22 cellular contexts compared by ENCODE assay signal in the genomic region with DNA sequence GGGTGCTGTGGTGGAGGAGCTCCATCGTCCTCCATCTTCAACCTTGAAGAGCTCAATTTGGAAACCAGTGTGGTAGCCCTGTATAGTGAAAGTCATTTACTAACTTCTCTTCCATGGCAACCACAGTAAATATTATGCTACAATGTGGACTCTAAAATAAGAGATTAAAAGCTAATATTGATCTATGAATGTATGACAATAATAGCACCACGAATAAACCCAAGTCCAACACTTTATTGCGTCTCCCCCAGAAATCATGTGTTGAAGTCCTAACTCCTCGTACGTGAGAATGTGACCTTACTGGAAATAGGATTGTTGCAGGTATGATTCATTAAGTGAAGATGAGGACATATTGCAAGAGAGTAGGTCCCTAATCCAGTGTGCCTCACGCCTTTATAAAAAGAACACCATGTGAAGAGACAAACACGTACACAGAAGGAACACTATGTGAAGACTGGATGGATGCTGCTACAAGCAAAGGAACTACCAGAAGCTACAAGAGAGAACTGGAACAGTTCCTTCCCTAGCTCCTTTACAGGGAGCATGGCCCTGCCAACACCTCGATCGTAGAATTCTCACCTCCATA.
A peak's percentile ranks its signal among the peaks of the same experiment; 100 is the strongest.
DNase-seq lines count a peak whose midpoint lies in the region; ATAC-seq and TF ChIP-seq lines count a peak whose summit lies in the region.
"Had no signal": no experiment of that assay in that cellular context is flagged by ENCODE, and none has a peak within 500 bp of the region (broad histone marks: within the 10 kb centered on the region; RNA-seq: fewer than 3 reads in every experiment).

No MANE protein-coding gene starts in this region.

- H3K9me3 ChIP-seq in lower lobe of right lung: no peaks in the 10 kb centered on the region
- H3K9me3 ChIP-seq in skeletal muscle tissue (ENCODE audit: control insufficient read depth in 3 of 3, low read length in 3 of 3): no peaks in the 10 kb centered on the region
- H3K9me3 ChIP-seq: BLaER1 treated with 17β-estradiol and CSF1 and Interleukin-3, amounts not matched to agents 10 nM and 100 nM; Peyer's patch had no signal

- TF ChIP-seq CTCF in epithelial cell of esophagus (IDR thresholded peaks at IDR 0.05; ENCODE audit: insufficient read depth, low read depth, low read length, missing control alignments) (no peak), lower lobe of right lung (IDR thresholded peaks at IDR 0.05) (no peak), GM20000 (IDR thresholded peaks at IDR 0.05; ENCODE audit: extremely low read depth, missing control alignments) (no peak)

- ATAC-seq in lower lobe of right lung: peak; percentile 52 to 80
- ATAC-seq: HepG2, K562 had no signal

- H3K4me1 ChIP-seq in lower lobe of right lung (no peaks in the 10 kb centered on the region), skeletal muscle tissue (ENCODE audit: control insufficient read depth in 3 of 3, insufficient read depth in 3 of 3, low read length in 3 of 3) (peaks cover 0 to 11% (median 7%) of the 10 kb centered on the region in 3 donors)
- H3K4me1 ChIP-seq: Peyer's patch had no signal

- intact Hi-C loops in lower lobe of right lung (cut with DNase I): no loop called here

- DNase-seq in DMS53 (lab: John Stamatoyannopoulos, UW) (peak; percentile 41), DMS53 treated with DMSO at 0.1 percent for 48 hours (lab: John Stamatoyannopoulos, UW; ENCODE audit: unreplicated experiment) (no peak), epithelial cell of esophagus (ENCODE audit: low read depth) (peak; percentile 5), lower lobe of right lung (no peak), GM20000 (ENCODE audit: low spot score) (no peak), NCI-H446 treated with DMSO at 0.1 percent for 48 hours (lab: John Stamatoyannopoulos, UW) (no peak)
- no peak for DNase-seq in activated naive CD4-positive, alpha-beta T cell treated with anti-CD3 and anti-CD28 coated beads, Interleukin-2, amount 50 U/mL, for 16 hours
- DNase-seq: CD4-positive, alpha-beta memory T cell; GDM1; MM.1S; NCI-H1048; NCI-H1417 treated with DMSO at 0.1 percent for 48 hours; NCI-H1930; NCI-H510A; NCI-H748 treated with DMSO at 0.1 percent for 48 hours; NK-92 treated with Interleukin-12 subunit alpha and Interleukin-12 subunit beta, amount 100 ng/mL, for 24 hours; Peyer's patch had no signal

- no peak overlapping the region for H3K9ac ChIP-seq in skeletal muscle tissue (ENCODE audit: low read depth in 1 of 3, low read length in 3 of 3)
- H3K9ac ChIP-seq: BLaER1 treated with 17β-estradiol and CSF1 and Interleukin-3, amounts not matched to agents 10 nM and 100 nM had no signal

- H3K4me3 ChIP-seq in epithelial cell of esophagus (ENCODE audit: low read length) (no peak overlapping the region), lower lobe of right lung (no peak overlapping the region), skeletal muscle tissue (ENCODE audit: low read length in 3 of 3) (peak overlapping the region; percentile 7 to 10 (median 8))
- H3K4me3 ChIP-seq: BLaER1 treated with 17β-estradiol and CSF1 and Interleukin-3, amounts not matched to agents 10 nM and 100 nM; K562; Peyer's patch had no signal

- no peak overlapping the region for H3K27ac ChIP-seq in lower lobe of right lung
- peak overlapping the region; percentile 54 for H3K27ac ChIP-seq in skeletal muscle tissue (ENCODE audit: low read depth, low read length)
- H3K27ac ChIP-seq: 22Rv1; BLaER1 treated with 17β-estradiol and CSF1 and Interleukin-3, amounts not matched to agents 10 nM and 100 nM had no signal

- H3K36me3 ChIP-seq in lower lobe of right lung: no peaks in the 10 kb centered on the region
- no peaks in the 10 kb centered on the region for H3K36me3 ChIP-seq in skeletal muscle tissue (ENCODE audit: control insufficient read depth in 3 of 3, insufficient read depth in 3 of 3, low read length in 3 of 3)
- H3K36me3 ChIP-seq: BLaER1 treated with 17β-estradiol and CSF1 and Interleukin-3, amounts not matched to agents 10 nM and 100 nM; Peyer's patch had no signal

- H3K27me3 ChIP-seq in lower lobe of right lung (ENCODE audit: low read depth) (no peaks in the 10 kb centered on the region), skeletal muscle tissue (ENCODE audit: control insufficient read depth in 3 of 3, insufficient read depth in 3 of 3, low read length in 3 of 3) (no peaks in the 10 kb centered on the region)
- H3K27me3 ChIP-seq: BLaER1 treated with 17β-estradiol and CSF1 and Interleukin-3, amounts not matched to agents 10 nM and 100 nM; Peyer's patch had no signal

Comparison
In these comparisons a context has a peak if more than half of its experiments do, and no peak if none do; other contexts are left out.
1. DNase-seq: peak in DMS53 (single experiment) and epithelial cell of esophagus (single experiment); none in DMS53 treated with DMSO at 0.1 percent for 48 hours (single experiment), lower lobe of right lung (single experiment), GM20000 (single experiment), NCI-H446 treated with DMSO at 0.1 percent for 48 hours (single experiment) and activated naive CD4-positive, alpha-beta T cell treated with anti-CD3 and anti-CD28 coated beads, Interleukin-2, amount 50 U/mL, for 16 hours (single experiment).
2. H3K4me3 ChIP-seq: peak in skeletal muscle tissue (3 of 3); none in epithelial cell of esophagus (single experiment) and lower lobe of right lung (single experiment).